Comparison of ENCODE assay signal across 12 cellular contexts in the genomic region with DNA sequence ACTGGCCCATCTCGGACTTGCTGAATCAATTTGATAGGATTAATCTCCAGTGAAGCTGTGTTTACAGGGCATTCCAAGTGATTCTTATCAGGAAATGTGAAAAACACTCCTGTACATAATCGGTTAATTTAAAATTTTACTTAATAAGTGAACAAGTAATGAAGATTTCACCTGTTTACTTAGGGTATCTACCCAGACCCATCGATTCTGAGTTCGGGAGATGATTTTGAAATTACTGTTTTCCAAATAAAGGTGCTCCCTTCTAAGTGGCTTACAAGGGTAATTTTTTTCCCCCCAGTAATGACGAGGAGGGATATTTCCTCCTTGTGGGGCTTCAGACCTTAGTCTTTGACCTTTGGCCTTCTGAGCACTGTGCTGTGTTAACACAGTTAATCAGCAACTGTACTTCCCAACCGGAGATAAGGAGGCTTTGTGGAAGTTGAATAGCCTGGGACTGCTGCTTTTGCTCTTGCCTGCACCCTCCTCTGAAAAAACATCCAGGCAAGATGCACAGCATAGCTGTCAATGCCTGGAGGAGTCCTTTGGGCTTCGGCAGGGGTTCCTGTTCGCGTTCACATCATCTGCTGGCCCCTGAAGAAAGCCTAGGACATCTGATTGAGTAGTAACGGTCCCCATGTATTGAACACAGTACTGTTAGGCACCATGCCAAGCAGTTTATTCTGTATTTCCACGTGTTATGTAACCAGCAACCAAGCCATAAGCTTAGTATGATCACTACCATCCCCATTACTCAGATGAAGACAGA. TPM values are rescaled to one million over a fixed set of nuclear protein-coding genes. Genes with fewer than 3 reads are reported as not detected.
DNase-seq lines count a peak whose midpoint lies in the region; ATAC-seq and TF ChIP-seq lines count a peak whose summit lies in the region.
"Had no signal": no experiment of that assay in that cellular context is flagged by ENCODE, and none has a peak within 500 bp of the region (broad histone marks: within the 10 kb centered on the region; RNA-seq: fewer than 3 reads in every experiment).

No MANE protein-coding gene starts in this region.

- no peak for TF ChIP-seq CTCF in foreskin fibroblast (IDR thresholded peaks at IDR 0.05; ENCODE audit: low read depth, low read length)

- H3K4me1 Mint-ChIP-seq in activated T-cell treated with anti-CD3 and anti-CD28 coated beads, Interleukin-2, amount 50 U/mL, for 24 hours (ENCODE audit: low read depth), result peaks cover 53% of the 10 kb centered on the region
- peaks cover 12% of the 10 kb centered on the region for H3K4me1 Mint-ChIP-seq in T-helper 17 cell

- peaks cover 3% of the 10 kb centered on the region for H3K36me3 ChIP-seq in skeletal muscle satellite cell (ENCODE audit: insufficient read depth, low read length)
- H3K36me3 ChIP-seq: right atrium auricular region had no signal

- peak overlapping the region; percentile 92 to 97 for H3K4me3 ChIP-seq in foreskin fibroblast (ENCODE audit: low read depth in 1 of 2, low read length in 2 of 2)
- peak overlapping the region; percentile 86 for H3K4me3 ChIP-seq in skeletal muscle satellite cell (ENCODE audit: low read length)

- H3K4me1 ChIP-seq in skeletal muscle satellite cell (ENCODE audit: control insufficient read depth, insufficient read depth, low read length), result peaks cover 19% of the 10 kb centered on the region

- peak overlapping the region; percentile 61 for H3K27ac Mint-ChIP-seq in activated T-cell treated with anti-CD3 and anti-CD28 coated beads, Interleukin-2, amount 50 U/mL, for 24 hours
- no peak overlapping the region for H3K27ac Mint-ChIP-seq in T-helper 17 cell

- H3K4me3 Mint-ChIP-seq in activated T-cell treated with anti-CD3 and anti-CD28 coated beads, Interleukin-2, amount 50 U/mL, for 24 hours, result peak overlapping the region; percentile 97
- peak overlapping the region; percentile 47 for H3K4me3 Mint-ChIP-seq in T-helper 17 cell

- peak overlapping the region; percentile 88 for H3K4me2 ChIP-seq in skeletal muscle satellite cell (ENCODE audit: low read length)

- no peak overlapping the region for H3K9ac ChIP-seq in skeletal muscle satellite cell (ENCODE audit: low read depth, low read length)

- no peaks in the 10 kb centered on the region for H3K27me3 ChIP-seq in skeletal muscle satellite cell (ENCODE audit: control insufficient read depth, insufficient read depth, low read length)
- H3K27me3 ChIP-seq: right atrium auricular region had no signal

- H3K9me3 Mint-ChIP-seq in activated T-cell treated with anti-CD3 and anti-CD28 coated beads, Interleukin-2, amount 50 U/mL, for 24 hours, result no peaks in the 10 kb centered on the region

- H3K27me3 Mint-ChIP-seq in activated T-cell treated with anti-CD3 and anti-CD28 coated beads, Interleukin-2, amount 50 U/mL, for 24 hours, result no peaks in the 10 kb centered on the region
- H3K27me3 Mint-ChIP-seq in T-helper 17 cell, result no peaks in the 10 kb centered on the region

- H3K36me3 Mint-ChIP-seq in activated T-cell treated with anti-CD3 and anti-CD28 coated beads, Interleukin-2, amount 50 U/mL, for 24 hours (ENCODE audit: low read depth), result peaks cover 42% of the 10 kb centered on the region
- H3K36me3 Mint-ChIP-seq in T-helper 17 cell (ENCODE audit: low read depth), result no peaks in the 10 kb centered on the region

- H3K9me3 ChIP-seq in T-helper 17 cell (ENCODE audit: control insufficient read depth, low read length, poor library complexity, severe bottlenecking) (no peaks in the 10 kb centered on the region), skeletal muscle satellite cell (replicated peaks; ENCODE audit: low read length) (no peaks in the 10 kb centered on the region)
- H3K9me3 ChIP-seq: right atrium auricular region had no signal

- DNase-seq in activated T-cell treated with anti-CD3 and anti-CD28 coated beads, Interleukin-2, amount 50 U/mL, for 24 hours, result no peak
- DNase-seq in activated T-cell treated with anti-CD3 and anti-CD28 coated beads, Interleukin-2, amount 50 U/mL, for 1 hour, result no peak
- DNase-seq in T-helper 17 cell (no peak), foreskin fibroblast (no peak), NCI-H2029 treated with DMSO at 0.1 percent for 48 hours (lab: John Stamatoyannopoulos, UW) (no peak), SKM-1 treated with dmso at 0.1 percent for 144 hours (lab: John Stamatoyannopoulos, UW; ENCODE audit: unreplicated experiment) (no peak)
- DNase-seq: activated CD4-positive, CD25-positive, alpha-beta regulatory T cell treated with anti-CD3 and anti-CD28 coated beads, Interleukin-2, amount 50 U/mL, for 72 hours; NCI-H2081 treated with DMSO at 0.1 percent for 48 hours had no signal

- no peak for ATAC-seq in T-helper 17 cell
- no peak for ATAC-seq in HG02885 (IDR thresholded peaks at IDR 0.05; ENCODE audit: poor library complexity, unreplicated experiment)

RNA-seq across cellular contexts. Expression of a gene that starts 1.8 kb away (rescaled TPM):
- total RNA-seq in T-helper 17 cell, result 1 to 10 TPM; 6.1 to 7.9 TPM
- 67.1 and 76.3 TPM in 2 replicates for total RNA-seq in skeletal muscle satellite cell (2012; rRNA removed)

RNA-seq across cellular contexts. Expression of a gene that starts 2.2 kb away (rescaled TPM):
- total RNA-seq in T-helper 17 cell, result 10 to 100 TPM; 35.8 to 37.9 TPM
- total RNA-seq in skeletal muscle satellite cell (2012; rRNA removed), result 19.3 and 31.7 TPM in 2 replicates

RNA-seq across cellular contexts. Expression of a gene that starts 35.3 kb away (rescaled TPM):
- under 1 TPM; 0.25 to 0.55 TPM for total RNA-seq in T-helper 17 cell
- 0.22 TPM in 1 of 2 replicates, not detected in the other for total RNA-seq in skeletal muscle satellite cell (2012; rRNA removed)
- total RNA-seq: right atrium auricular region, temporal lobe had no signal

RNA-seq across cellular contexts. Expression of a gene that starts 43.1 kb away (rescaled TPM):
- total RNA-seq in T-helper 17 cell, result not detected
- 0.25 and 0.44 TPM in 2 replicates for total RNA-seq in skeletal muscle satellite cell (2012; rRNA removed)
- total RNA-seq: right atrium auricular region had no signal

RNA-seq across cellular contexts. Expression of a gene that starts 46.1 kb away (rescaled TPM):
- 10 to 100 TPM; 41.7 to 44.9 TPM for total RNA-seq in T-helper 17 cell
- 84.7 and 85.4 TPM in 2 replicates for total RNA-seq in skeletal muscle satellite cell (2012; rRNA removed)
